11 cellular contexts compared by ENCODE assay signal in the genomic region with DNA sequence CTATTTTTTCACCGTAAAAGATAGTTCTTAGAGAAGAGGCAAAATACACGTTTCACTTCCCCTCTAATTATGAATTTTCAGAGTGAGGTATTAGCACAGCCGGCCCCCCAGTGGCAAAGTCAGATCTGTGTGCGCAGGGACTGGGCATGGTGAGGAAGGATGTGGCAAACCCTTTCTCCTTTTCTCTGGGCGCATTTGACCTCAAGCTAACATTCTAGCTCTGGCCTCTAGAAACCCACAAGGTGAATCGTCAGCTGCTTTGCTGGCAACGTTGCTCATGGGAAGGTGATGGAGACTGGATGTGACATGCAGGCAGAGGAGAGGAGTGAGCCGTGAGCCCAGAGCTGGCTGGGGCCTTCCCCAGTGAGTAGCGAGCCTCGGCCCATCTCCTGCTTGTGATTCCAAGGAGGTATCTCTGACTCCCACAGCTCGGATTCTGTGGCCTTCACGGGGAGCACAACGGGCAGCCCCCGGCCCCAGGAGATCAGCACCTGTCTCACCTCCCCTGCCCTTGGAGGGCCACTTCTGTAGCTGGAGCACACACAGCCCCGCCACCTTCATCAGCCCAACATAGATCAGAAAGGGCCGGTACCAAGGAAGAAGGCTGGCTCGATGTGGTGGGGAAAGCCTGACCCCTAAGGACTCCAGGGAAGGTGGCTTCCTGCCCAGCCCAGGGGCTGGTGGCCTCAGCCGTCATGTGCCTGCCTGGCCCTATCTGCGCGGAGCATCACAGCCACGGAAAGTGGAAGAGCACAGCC.
DNase-seq lines count a peak whose midpoint lies in the region; ATAC-seq and TF ChIP-seq lines count a peak whose summit lies in the region.
"Had no signal": no experiment of that assay in that cellular context is flagged by ENCODE, and none has a peak within 500 bp of the region (broad histone marks: within the 10 kb centered on the region; RNA-seq: fewer than 3 reads in every experiment).

No MANE protein-coding gene starts in this region.

- no peak for TF ChIP-seq CTCF in activated CD8-positive, alpha-beta T cell treated with anti-CD3 and anti-CD28 coated beads for 36 hours (IDR thresholded peaks at IDR 0.05)

- no peaks in the 10 kb centered on the region for H3K36me3 Mint-ChIP-seq in activated CD8-positive, alpha-beta T cell treated with anti-CD3 and anti-CD28 coated beads for 36 hours (ENCODE audit: low read depth)

- H3K4me1 Mint-ChIP-seq in activated CD8-positive, alpha-beta T cell treated with anti-CD3 and anti-CD28 coated beads for 36 hours (ENCODE audit: low read depth) = no peaks in the 10 kb centered on the region

- no peaks in the 10 kb centered on the region for H3K9me3 Mint-ChIP-seq in activated CD8-positive, alpha-beta T cell treated with anti-CD3 and anti-CD28 coated beads for 36 hours

- ATAC-seq in GM18499 (IDR thresholded peaks at IDR 0.05; ENCODE audit: insufficient read depth, unreplicated experiment) (peak; percentile 86), GM19463 (IDR thresholded peaks at IDR 0.05; ENCODE audit: unreplicated experiment) (peak; percentile 80), HG03175 (IDR thresholded peaks at IDR 0.05; ENCODE audit: unreplicated experiment) (peak; percentile 87)
- peak; percentile 65 for ATAC-seq in activated CD8-positive, alpha-beta T cell treated with anti-CD3 and anti-CD28 coated beads for 36 hours
- ATAC-seq: foreskin keratinocyte had no signal

- H3K4me3 Mint-ChIP-seq in activated CD8-positive, alpha-beta T cell treated with anti-CD3 and anti-CD28 coated beads for 36 hours = no peak overlapping the region
- H3K4me3 Mint-ChIP-seq: HFFc6 had no signal

- no peak overlapping the region for H3K27ac Mint-ChIP-seq in activated CD8-positive, alpha-beta T cell treated with anti-CD3 and anti-CD28 coated beads for 36 hours
- H3K27ac Mint-ChIP-seq: HFFc6 had no signal

- POLR2A ChIA-PET in activated CD8-positive, alpha-beta T cell treated with anti-CD3 and anti-CD28 coated beads for 36 hours (lab: Charles Lee) = no interaction called here

- H3K27me3 Mint-ChIP-seq in activated CD8-positive, alpha-beta T cell treated with anti-CD3 and anti-CD28 coated beads for 36 hours = peaks cover 2% of the 10 kb centered on the region

- DNase-seq in activated CD8-positive, alpha-beta T cell treated with anti-CD3 and anti-CD28 coated beads for 36 hours = peak; percentile 24
- DNase-seq in NCI-H2029 treated with DMSO at 0.1 percent for 48 hours (lab: John Stamatoyannopoulos, UW) = no peak
- DNase-seq in islet precursor cell = no peak
- DNase-seq in AG08395 (ENCODE audit: low spot score) = no peak
- DNase-seq: foreskin keratinocyte, HFFc6, NCI-H1092 treated with DMSO at 0.1 percent for 48 hours, NCI-H510A treated with DMSO at 0.1 percent for 48 hours had no signal

- intact Hi-C loops in activated CD8-positive, alpha-beta T cell treated with anti-CD3 and anti-CD28 coated beads for 36 hours (cut with micrococcal nuclease) = no loop called here

- CTCF ChIA-PET in activated CD8-positive, alpha-beta T cell treated with anti-CD3 and anti-CD28 coated beads for 36 hours (lab: Charles Lee) = no interaction called here
